In genomic region chr5:157535042-157535865, GRCh38 we compare ENCODE assay signal across 1 cellular context.
TF ChIP-seq lines count a peak whose summit lies in the region.

No MANE protein-coding gene starts in this region.

TF ChIP-seq in K562, 482 proteins besides CTCF, POLR2A, EP300 and RAD21 (continued from another document and continues in another):
- TF ChIP-seq, protein P1, sequence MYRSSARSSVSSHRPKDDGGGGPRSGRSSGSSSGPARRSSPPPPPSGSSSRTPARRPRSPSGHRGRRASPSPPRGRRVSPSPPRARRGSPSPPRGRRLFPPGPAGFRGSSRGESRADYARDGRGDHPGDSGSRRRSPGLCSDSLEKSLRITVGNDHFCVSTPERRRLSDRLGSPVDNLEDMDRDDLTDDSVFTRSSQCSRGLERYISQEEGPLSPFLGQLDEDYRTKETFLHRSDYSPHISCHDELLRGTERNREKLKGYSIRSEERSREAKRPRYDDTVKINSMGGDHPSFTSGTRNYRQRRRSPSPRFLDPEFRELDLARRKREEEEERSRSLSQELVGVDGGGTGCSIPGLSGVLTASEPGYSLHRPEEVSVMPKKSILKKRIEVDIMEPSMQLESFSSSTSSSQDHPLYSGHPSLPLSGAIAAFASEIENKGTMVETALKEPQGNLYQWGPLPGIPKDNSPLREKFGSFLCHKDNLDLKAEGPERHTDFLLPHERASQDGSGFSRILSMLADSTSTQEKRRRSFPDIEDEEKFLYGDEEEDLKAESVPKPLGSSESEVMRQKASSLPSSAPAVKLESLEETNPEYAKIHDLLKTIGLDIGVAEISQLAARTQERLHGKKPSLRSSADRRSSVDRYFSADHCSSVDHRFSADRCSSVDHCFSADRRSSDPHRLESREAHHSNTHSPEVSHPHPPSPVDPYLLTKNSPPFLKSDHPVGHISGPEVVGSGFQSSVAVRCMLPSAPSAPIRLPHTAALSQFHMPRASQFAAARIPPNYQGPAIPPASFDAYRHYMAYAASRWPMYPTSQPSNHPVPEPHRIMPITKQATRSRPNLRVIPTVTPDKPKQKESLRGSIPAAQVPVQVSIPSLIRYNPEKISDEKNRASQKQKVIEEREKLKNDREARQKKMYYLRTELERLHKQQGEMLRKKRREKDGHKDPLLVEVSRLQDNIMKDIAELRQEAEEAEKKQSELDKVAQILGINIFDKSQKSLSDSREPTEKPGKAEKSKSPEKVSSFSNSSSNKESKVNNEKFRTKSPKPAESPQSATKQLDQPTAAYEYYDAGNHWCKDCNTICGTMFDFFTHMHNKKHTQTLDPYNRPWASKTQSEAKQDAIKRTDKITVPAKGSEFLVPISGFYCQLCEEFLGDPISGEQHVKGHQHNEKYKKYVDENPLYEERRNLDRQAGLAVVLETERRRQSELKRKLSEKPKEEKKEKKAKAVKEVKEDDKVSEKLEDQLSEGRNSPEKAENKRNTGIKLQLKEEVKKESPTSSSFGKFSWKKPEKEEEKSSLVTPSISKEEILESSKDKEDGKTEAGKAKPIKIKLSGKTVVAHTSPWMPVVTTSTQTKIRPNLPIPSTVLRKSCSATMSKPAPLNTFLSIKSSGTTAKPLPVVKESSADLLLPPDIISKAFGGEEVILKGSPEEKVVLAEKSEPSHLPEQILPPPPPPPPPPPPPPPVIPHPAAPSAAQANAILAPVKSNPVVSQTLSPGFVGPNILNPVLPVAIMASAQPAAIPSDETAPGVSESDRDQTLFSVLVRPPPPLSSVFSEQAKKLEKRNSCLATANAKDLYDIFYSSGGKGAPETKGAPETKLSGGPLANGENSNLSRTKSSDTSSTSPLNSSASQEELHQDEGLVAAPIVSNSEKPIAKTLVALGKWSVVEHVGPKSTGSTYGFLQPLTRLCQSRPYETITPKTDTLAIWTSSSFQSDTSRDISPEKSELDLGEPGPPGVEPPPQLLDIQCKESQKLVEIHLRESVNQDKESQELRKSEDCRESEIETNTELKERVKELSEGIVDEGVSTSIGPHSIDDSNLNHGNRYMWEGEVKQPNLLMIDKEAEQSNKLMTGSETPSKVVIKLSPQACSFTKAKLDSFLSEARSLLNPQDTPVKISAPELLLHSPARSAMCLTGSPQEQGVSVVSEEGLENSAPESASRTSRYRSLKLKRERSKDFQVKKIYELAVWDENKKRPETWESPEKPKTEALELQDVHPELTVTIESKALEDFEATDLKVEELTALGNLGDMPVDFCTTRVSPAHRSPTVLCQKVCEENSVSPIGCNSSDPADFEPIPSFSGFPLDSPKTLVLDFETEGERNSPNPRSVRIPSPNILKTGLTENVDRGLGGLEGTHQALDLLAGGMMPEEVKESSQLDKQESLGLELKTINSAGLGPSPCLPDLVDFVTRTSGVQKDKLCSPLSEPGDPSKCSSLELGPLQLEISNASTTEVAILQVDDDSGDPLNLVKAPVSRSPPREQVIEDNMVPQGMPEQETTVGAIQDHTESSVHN (IDR thresholded peaks at IDR 0.05; ENCODE audit: borderline replicate concordance in 1 of 2, low read depth in 1 of 2), result no peak
- TF ChIP-seq RB1 (IDR thresholded peaks at IDR 0.05; ENCODE audit: low read depth), result no peak
- 0 out of 2 replicates have a peak, but pooled peaks have one; percentile 23 for TF ChIP-seq PYGO2 (tag; IDR thresholded peaks at IDR 0.05)
- TF ChIP-seq ZNF324 (CRISPR knock-in tag; IDR thresholded peaks at IDR 0.05), result no peak
- TF ChIP-seq ZNF165 (CRISPR knock-in tag; IDR thresholded peaks at IDR 0.05; ENCODE audit: borderline replicate concordance), result no peak
- TF ChIP-seq E2F3 (CRISPR knock-in tag; IDR thresholded peaks at IDR 0.05), result no peak
- TF ChIP-seq RBM17 (IDR thresholded peaks at IDR 0.05; ENCODE audit: borderline replicate concordance, low read depth, low read length), result no peak
- no peak for TF ChIP-seq POLR3G (IDR thresholded peaks at IDR 0.05; ENCODE audit: extremely low read depth, insufficient read length, insufficient replicate concordance)
- no peak for TF ChIP-seq SRSF9 (IDR thresholded peaks at IDR 0.05; ENCODE audit: borderline replicate concordance, low read depth, low read length)
- TF ChIP-seq ZBTB8A (IDR thresholded peaks at IDR 0.05; ENCODE audit: partially characterized antibody), result no peak
- no peak for TF ChIP-seq ETV6 (IDR thresholded peaks at IDR 0.05; ENCODE audit: borderline replicate concordance in 1 of 2, low read depth in 2 of 2, low read length in 1 of 2)
- no peak for TF ChIP-seq ETV6 (CRISPR knock-in tag; IDR thresholded peaks at IDR 0.05; ENCODE audit: borderline replicate concordance)
- no peak for TF ChIP-seq HDAC1 (IDR thresholded peaks at IDR 0.05)
- TF ChIP-seq, protein P2, sequence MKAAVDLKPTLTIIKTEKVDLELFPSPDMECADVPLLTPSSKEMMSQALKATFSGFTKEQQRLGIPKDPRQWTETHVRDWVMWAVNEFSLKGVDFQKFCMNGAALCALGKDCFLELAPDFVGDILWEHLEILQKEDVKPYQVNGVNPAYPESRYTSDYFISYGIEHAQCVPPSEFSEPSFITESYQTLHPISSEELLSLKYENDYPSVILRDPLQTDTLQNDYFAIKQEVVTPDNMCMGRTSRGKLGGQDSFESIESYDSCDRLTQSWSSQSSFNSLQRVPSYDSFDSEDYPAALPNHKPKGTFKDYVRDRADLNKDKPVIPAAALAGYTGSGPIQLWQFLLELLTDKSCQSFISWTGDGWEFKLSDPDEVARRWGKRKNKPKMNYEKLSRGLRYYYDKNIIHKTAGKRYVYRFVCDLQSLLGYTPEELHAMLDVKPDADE (conservative IDR thresholded peaks at IDR 0.05; ENCODE audit: control insufficient read depth, low read depth, low read length), result no peak
- no peak for TF ChIP-seq RBFOX2 (IDR thresholded peaks at IDR 0.05; ENCODE audit: low read depth, low read length)
- no peak for TF ChIP-seq ZNF347 (CRISPR knock-in tag; IDR thresholded peaks at IDR 0.05; ENCODE audit: low read depth)
- TF ChIP-seq MTA1 (IDR thresholded peaks at IDR 0.05; ENCODE audit: borderline replicate concordance), result no peak
- TF ChIP-seq NFRKB (IDR thresholded peaks at IDR 0.05; ENCODE audit: low read depth), result no peak
- peak; percentile 62; the same call in 1 of the 2 replicates for TF ChIP-seq FOXJ2 (tag; IDR thresholded peaks at IDR 0.05)
- TF ChIP-seq SPI1 (IDR thresholded peaks at IDR 0.05; ENCODE audit: borderline replicate concordance, low read depth, low read length), result no peak
- peak; percentile 53 for TF ChIP-seq CBFA2T2 (conservative IDR thresholded peaks at IDR 0.05)
- peak; percentile 35 for TF ChIP-seq ZFX (CRISPR knock-in tag; IDR thresholded peaks at IDR 0.05)
- no peak for TF ChIP-seq YY1 (IDR thresholded peaks at IDR 0.05; ENCODE audit: borderline replicate concordance in 1 of 3, control insufficient read depth in 1 of 3, extremely low read depth in 1 of 3, insufficient read depth in 3 of 3, insufficient read length in 1 of 3, insufficient replicate concordance in 2 of 3, low read depth in 1 of 3, low read length in 2 of 3)
- no peak for TF ChIP-seq ZNF518B (CRISPR knock-in tag; IDR thresholded peaks at IDR 0.05)
- no peak for TF ChIP-seq ZNF175 (CRISPR knock-in tag; IDR thresholded peaks at IDR 0.05; ENCODE audit: low read depth)
- TF ChIP-seq LCOR (CRISPR knock-in tag; IDR thresholded peaks at IDR 0.05), result no peak
- TF ChIP-seq MAFF (IDR thresholded peaks at IDR 0.05; ENCODE audit: low read length), result no peak
- TF ChIP-seq, protein P3, sequence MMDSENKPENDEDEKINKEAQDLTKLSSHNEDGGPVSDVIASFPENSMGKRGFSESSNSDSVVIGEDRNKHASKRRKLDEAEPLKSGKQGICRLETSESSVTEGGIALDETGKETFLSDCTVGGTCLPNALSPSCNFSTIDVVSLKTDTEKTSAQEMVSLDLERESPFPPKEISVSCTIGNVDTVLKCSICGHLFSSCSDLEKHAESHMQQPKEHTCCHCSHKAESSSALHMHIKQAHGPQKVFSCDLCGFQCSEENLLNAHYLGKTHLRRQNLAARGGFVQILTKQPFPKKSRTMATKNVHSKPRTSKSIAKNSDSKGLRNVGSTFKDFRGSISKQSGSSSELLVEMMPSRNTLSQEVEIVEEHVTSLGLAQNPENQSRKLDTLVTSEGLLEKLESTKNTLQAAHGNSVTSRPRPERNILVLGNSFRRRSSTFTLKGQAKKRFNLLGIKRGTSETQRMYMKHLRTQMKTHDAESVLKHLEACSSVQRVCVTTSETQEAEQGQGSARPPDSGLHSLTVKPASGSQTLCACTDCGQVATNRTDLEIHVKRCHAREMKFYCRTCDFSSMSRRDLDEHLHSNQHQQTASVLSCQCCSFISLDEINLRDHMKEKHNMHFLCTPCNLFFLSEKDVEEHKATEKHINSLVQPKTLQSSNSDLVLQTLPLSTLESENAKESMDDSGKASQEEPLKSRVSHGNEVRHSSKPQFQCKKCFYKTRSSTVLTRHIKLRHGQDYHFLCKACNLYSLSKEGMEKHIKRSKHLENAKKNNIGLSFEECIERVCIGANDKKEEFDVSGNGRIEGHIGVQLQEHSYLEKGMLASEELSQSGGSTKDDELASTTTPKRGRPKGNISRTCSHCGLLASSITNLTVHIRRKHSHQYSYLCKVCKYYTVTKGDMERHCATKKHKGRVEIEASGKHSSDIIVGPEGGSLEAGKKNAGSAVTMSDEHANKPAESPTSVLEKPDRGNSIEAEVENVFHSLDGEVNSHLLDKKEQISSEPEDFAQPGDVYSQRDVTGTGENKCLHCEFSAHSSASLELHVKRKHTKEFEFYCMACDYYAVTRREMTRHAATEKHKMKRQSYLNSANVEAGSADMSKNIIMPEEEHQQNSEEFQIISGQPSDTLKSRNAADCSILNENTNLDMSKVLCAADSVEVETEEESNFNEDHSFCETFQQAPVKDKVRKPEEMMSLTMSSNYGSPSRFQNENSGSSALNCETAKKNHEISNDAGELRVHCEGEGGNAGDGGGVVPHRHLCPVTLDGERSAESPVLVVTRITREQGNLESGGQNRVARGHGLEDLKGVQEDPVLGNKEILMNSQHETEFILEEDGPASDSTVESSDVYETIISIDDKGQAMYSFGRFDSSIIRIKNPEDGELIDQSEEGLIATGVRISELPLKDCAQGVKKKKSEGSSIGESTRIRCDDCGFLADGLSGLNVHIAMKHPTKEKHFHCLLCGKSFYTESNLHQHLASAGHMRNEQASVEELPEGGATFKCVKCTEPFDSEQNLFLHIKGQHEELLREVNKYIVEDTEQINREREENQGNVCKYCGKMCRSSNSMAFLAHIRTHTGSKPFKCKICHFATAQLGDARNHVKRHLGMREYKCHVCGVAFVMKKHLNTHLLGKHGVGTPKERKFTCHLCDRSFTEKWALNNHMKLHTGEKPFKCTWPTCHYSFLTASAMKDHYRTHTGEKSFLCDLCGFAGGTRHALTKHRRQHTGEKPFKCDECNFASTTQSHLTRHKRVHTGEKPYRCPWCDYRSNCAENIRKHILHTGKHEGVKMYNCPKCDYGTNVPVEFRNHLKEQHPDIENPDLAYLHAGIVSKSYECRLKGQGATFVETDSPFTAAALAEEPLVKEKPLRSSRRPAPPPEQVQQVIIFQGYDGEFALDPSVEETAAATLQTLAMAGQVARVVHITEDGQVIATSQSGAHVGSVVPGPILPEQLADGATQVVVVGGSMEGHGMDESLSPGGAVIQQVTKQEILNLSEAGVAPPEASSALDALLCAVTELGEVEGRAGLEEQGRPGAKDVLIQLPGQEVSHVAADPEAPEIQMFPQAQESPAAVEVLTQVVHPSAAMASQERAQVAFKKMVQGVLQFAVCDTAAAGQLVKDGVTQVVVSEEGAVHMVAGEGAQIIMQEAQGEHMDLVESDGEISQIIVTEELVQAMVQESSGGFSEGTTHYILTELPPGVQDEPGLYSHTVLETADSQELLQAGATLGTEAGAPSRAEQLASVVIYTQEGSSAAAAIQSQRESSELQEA (IDR thresholded peaks at IDR 0.05; ENCODE audit: low read depth), result no peak
- TF ChIP-seq PRPF4 (IDR thresholded peaks at IDR 0.05; ENCODE audit: insufficient read depth, low read depth, low read length, poor library complexity, severe bottlenecking), result no peak
- no peak for TF ChIP-seq RUNX1 (IDR thresholded peaks at IDR 0.05; ENCODE audit: low read depth)
- TF ChIP-seq SP1 (CRISPR knock-in tag; IDR thresholded peaks at IDR 0.05), result no peak
- TF ChIP-seq CHCHD3 (CRISPR knock-in tag; IDR thresholded peaks at IDR 0.05), result no peak
- TF ChIP-seq SMAD1 (IDR thresholded peaks at IDR 0.05; ENCODE audit: low read depth, low read length, partially characterized antibody), result peak; percentile 25
